Comparison of ENCODE assay signal across 8 cellular contexts in genomic region chr20:25249198-25249931, GRCh38.
DNase-seq lines count a peak whose midpoint lies in the region; ATAC-seq and TF ChIP-seq lines count a peak whose summit lies in the region.

No MANE protein-coding gene starts in this region.

- no peaks in the 10 kb centered on the region for H3K27me3 ChIP-seq in parathyroid adenoma (ENCODE audit: control insufficient read depth, insufficient read depth, low read length)

- H3K4me1 ChIP-seq in parathyroid adenoma: peaks cover 4% of the 10 kb centered on the region

- no peak for ATAC-seq in GM18520 (IDR thresholded peaks at IDR 0.05; ENCODE audit: unreplicated experiment)
- no peak for ATAC-seq in GM21825 (IDR thresholded peaks at IDR 0.05; ENCODE audit: unreplicated experiment)

- peaks cover 30% of the 10 kb centered on the region for H3K79me2 ChIP-seq in parathyroid adenoma

- H2AFZ ChIP-seq in parathyroid adenoma: peak overlapping the region; percentile 65

- DNase-seq in GM12865 (ENCODE audit: low read depth) (no peak), RKO (ENCODE audit: low spot score) (peak; percentile 39), epithelial cell of prostate (ENCODE audit: low read depth, low spot score) (no peak), DMS 273 treated with DMSO at 0.1 percent for 48 hours (lab: John Stamatoyannopoulos, UW) (no peak)
- DNase-seq in central memory CD4-positive, alpha-beta T cell: no peak

- TF ChIP-seq CTCF in GM12865 (IDR thresholded peaks at IDR 0.05; ENCODE audit: insufficient read depth, low read depth, low read length, missing control alignments) (no peak), parathyroid adenoma (IDR thresholded peaks at IDR 0.05) (no peak)

- H3K4me2 ChIP-seq in parathyroid adenoma (ENCODE audit: low read length): peak overlapping the region; percentile 39

- no peak overlapping the region for H3K9ac ChIP-seq in parathyroid adenoma

- no peaks in the 10 kb centered on the region for H3K36me3 ChIP-seq in parathyroid adenoma (ENCODE audit: control insufficient read depth, insufficient read depth, low read length)

- H3K4me3 ChIP-seq in GM12865 (ENCODE audit: low read depth, low read length): peak overlapping the region; percentile 89
- peak overlapping the region; percentile 65 for H3K4me3 ChIP-seq in parathyroid adenoma (ENCODE audit: low read depth, low read length)

- H3K27ac ChIP-seq in epithelial cell of prostate (peak overlapping the region; percentile 100), parathyroid adenoma (no peak overlapping the region)

- no peaks in the 10 kb centered on the region for H3K9me3 ChIP-seq in parathyroid adenoma (ENCODE audit: control insufficient read depth, low read length)
